2 cellular contexts compared by ENCODE assay signal in the genomic region with DNA sequence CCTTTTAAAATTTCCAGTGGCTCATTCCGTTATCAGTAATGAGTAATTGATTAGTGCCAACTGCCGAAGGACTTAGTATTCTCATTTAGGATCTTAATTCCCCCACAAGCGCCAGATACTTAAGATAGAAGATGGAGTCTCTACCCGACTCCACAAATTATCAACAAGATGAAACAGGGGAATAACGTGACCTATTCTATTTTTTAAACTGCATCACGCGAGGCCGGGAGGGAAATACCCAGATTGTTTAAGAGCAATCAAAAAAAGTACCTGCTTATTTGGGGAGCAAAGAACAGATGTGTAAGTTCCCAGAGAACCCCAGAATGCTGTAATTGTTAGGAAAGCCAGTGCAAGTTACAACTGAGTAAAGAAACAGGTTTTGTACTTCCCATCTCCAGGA.
TF ChIP-seq lines count a peak whose summit lies in the region.

No MANE protein-coding gene starts in this region.

TF ChIP-seq in HEK293, 187 proteins besides CTCF, POLR2A, EP300 and RAD21:
- TF ChIP-seq, protein P1, sequence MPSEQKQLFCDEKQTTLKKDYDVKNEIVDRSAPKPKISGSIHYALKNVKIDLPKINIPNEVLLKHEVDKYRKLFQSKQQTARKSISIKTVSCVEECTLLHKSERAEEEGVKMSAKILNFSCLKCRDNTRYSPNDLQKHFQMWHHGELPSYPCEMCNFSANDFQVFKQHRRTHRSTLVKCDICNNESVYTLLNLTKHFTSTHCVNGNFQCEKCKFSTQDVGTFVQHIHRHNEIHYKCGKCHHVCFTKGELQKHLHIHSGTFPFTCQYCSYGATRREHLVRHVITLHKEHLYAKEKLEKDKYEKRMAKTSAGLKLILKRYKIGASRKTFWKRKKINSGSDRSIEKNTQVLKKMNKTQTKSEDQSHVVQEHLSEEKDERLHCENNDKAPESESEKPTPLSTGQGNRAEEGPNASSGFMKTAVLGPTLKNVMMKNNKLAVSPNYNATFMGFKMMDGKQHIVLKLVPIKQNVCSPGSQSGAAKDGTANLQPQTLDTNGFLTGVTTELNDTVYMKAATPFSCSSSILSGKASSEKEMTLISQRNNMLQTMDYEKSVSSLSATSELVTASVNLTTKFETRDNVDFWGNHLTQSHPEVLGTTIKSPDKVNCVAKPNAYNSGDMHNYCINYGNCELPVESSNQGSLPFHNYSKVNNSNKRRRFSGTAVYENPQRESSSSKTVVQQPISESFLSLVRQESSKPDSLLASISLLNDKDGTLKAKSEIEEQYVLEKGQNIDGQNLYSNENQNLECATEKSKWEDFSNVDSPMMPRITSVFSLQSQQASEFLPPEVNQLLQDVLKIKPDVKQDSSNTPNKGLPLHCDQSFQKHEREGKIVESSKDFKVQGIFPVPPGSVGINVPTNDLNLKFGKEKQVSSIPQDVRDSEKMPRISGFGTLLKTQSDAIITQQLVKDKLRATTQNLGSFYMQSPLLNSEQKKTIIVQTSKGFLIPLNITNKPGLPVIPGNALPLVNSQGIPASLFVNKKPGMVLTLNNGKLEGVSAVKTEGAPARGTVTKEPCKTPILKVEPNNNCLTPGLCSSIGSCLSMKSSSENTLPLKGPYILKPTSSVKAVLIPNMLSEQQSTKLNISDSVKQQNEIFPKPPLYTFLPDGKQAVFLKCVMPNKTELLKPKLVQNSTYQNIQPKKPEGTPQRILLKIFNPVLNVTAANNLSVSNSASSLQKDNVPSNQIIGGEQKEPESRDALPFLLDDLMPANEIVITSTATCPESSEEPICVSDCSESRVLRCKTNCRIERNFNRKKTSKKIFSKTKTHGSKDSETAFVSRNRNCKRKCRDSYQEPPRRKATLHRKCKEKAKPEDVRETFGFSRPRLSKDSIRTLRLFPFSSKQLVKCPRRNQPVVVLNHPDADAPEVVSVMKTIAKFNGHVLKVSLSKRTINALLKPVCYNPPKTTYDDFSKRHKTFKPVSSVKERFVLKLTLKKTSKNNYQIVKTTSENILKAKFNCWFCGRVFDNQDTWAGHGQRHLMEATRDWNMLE (tag by site-specific recombination; conservative IDR thresholded peaks at IDR 0.05; ENCODE audit: low read depth) = no peak
- TF ChIP-seq KLF16 (tag by site-specific recombination; IDR thresholded peaks at IDR 0.05) = no peak
- no peak for TF ChIP-seq ZBTB26 (tag by site-specific recombination; optimal IDR thresholded peaks at IDR 0.05)
- TF ChIP-seq ZNF560 (tag by site-specific recombination; IDR thresholded peaks at IDR 0.05; ENCODE audit: borderline replicate concordance) = no peak
- no peak for TF ChIP-seq ZNF175 (tag by site-specific recombination; IDR thresholded peaks at IDR 0.05)
- no peak for TF ChIP-seq ZNF626 (tag by site-specific recombination; IDR thresholded peaks at IDR 0.05)
- TF ChIP-seq ZNF239 (tag by site-specific recombination; IDR thresholded peaks at IDR 0.05) = no peak
- no peak for TF ChIP-seq GLIS1 (tag by site-specific recombination; IDR thresholded peaks at IDR 0.05)
- TF ChIP-seq ZNF133 (tag by site-specific recombination; IDR thresholded peaks at IDR 0.05) = no peak
- no peak for TF ChIP-seq ZNF398 (tag by site-specific recombination; IDR thresholded peaks at IDR 0.05)
- no peak for TF ChIP-seq ZNF214 (tag by site-specific recombination; IDR thresholded peaks at IDR 0.05; ENCODE audit: borderline replicate concordance)
- TF ChIP-seq ZNF544 (tag by site-specific recombination; IDR thresholded peaks at IDR 0.05) = no peak

TF ChIP-seq in GM12878, 131 proteins besides CTCF, POLR2A, EP300 and RAD21 (continues in another document):
- TF ChIP-seq, protein P2, sequence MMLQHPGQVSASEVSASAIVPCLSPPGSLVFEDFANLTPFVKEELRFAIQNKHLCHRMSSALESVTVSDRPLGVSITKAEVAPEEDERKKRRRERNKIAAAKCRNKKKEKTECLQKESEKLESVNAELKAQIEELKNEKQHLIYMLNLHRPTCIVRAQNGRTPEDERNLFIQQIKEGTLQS (IDR thresholded peaks at IDR 0.05; ENCODE audit: borderline replicate concordance, extremely low read depth, low read depth, low read length) = no peak
- TF ChIP-seq IKZF1 (conservative IDR thresholded peaks at IDR 0.05) = no peak; the same call in 1 of the 2 replicates
- TF ChIP-seq ATF7 (IDR thresholded peaks at IDR 0.05; ENCODE audit: low read depth) = no peak
- TF ChIP-seq, protein P3, sequence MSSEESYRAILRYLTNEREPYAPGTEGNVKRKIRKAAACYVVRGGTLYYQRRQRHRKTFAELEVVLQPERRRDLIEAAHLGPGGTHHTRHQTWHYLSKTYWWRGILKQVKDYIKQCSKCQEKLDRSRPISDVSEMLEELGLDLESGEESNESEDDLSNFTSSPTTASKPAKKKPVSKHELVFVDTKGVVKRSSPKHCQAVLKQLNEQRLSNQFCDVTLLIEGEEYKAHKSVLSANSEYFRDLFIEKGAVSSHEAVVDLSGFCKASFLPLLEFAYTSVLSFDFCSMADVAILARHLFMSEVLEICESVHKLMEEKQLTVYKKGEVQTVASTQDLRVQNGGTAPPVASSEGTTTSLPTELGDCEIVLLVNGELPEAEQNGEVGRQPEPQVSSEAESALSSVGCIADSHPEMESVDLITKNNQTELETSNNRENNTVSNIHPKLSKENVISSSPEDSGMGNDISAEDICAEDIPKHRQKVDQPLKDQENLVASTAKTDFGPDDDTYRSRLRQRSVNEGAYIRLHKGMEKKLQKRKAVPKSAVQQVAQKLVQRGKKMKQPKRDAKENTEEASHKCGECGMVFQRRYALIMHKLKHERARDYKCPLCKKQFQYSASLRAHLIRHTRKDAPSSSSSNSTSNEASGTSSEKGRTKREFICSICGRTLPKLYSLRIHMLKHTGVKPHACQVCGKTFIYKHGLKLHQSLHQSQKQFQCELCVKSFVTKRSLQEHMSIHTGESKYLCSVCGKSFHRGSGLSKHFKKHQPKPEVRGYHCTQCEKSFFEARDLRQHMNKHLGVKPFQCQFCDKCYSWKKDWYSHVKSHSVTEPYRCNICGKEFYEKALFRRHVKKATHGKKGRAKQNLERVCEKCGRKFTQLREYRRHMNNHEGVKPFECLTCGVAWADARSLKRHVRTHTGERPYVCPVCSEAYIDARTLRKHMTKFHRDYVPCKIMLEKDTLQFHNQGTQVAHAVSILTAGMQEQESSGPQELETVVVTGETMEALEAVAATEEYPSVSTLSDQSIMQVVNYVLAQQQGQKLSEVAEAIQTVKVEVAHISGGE (CRISPR knock-in tag; IDR thresholded peaks at IDR 0.05) = no peak
- no peak for TF ChIP-seq MTA2 (IDR thresholded peaks at IDR 0.05; ENCODE audit: low read depth)
- no peak for TF ChIP-seq NFYA (IDR thresholded peaks at IDR 0.05; ENCODE audit: borderline replicate concordance, low read depth, low read length)
- TF ChIP-seq SMAD5 (IDR thresholded peaks at IDR 0.05; ENCODE audit: low read depth) = no peak
- TF ChIP-seq FOXK2 (IDR thresholded peaks at IDR 0.05) = no peak
- no peak for TF ChIP-seq ZBTB33 (IDR thresholded peaks at IDR 0.05)
- no peak for TF ChIP-seq CBFB (IDR thresholded peaks at IDR 0.05; ENCODE audit: low read depth)
- no peak for TF ChIP-seq NBN (IDR thresholded peaks at IDR 0.05)
- no peak for TF ChIP-seq SREBF2 (IDR thresholded peaks at IDR 0.05; ENCODE audit: low read length)
- no peak for TF ChIP-seq SUPT20H (IDR thresholded peaks at IDR 0.05; ENCODE audit: borderline replicate concordance, control insufficient read depth, low read depth, low read length)
- no peak for TF ChIP-seq MYC (IDR thresholded peaks at IDR 0.05; ENCODE audit: insufficient read depth, insufficient read length, insufficient replicate concordance, low read length, severe bottlenecking)
- TF ChIP-seq RUNX3 (IDR thresholded peaks at IDR 0.05; ENCODE audit: low read length) = no peak; the same call in 1 of the 2 replicates
- TF ChIP-seq HCFC1 (IDR thresholded peaks at IDR 0.05; ENCODE audit: low read length) = no peak
- no peak for TF ChIP-seq ETV6 (conservative IDR thresholded peaks at IDR 0.05 in 1 of 2, IDR thresholded peaks at IDR 0.05 in 1 of 2; ENCODE audit: borderline replicate concordance in 1 of 2, low read depth in 1 of 2)
- no peak for TF ChIP-seq KLF5 (IDR thresholded peaks at IDR 0.05; ENCODE audit: partially characterized antibody)
- TF ChIP-seq, protein P4, sequence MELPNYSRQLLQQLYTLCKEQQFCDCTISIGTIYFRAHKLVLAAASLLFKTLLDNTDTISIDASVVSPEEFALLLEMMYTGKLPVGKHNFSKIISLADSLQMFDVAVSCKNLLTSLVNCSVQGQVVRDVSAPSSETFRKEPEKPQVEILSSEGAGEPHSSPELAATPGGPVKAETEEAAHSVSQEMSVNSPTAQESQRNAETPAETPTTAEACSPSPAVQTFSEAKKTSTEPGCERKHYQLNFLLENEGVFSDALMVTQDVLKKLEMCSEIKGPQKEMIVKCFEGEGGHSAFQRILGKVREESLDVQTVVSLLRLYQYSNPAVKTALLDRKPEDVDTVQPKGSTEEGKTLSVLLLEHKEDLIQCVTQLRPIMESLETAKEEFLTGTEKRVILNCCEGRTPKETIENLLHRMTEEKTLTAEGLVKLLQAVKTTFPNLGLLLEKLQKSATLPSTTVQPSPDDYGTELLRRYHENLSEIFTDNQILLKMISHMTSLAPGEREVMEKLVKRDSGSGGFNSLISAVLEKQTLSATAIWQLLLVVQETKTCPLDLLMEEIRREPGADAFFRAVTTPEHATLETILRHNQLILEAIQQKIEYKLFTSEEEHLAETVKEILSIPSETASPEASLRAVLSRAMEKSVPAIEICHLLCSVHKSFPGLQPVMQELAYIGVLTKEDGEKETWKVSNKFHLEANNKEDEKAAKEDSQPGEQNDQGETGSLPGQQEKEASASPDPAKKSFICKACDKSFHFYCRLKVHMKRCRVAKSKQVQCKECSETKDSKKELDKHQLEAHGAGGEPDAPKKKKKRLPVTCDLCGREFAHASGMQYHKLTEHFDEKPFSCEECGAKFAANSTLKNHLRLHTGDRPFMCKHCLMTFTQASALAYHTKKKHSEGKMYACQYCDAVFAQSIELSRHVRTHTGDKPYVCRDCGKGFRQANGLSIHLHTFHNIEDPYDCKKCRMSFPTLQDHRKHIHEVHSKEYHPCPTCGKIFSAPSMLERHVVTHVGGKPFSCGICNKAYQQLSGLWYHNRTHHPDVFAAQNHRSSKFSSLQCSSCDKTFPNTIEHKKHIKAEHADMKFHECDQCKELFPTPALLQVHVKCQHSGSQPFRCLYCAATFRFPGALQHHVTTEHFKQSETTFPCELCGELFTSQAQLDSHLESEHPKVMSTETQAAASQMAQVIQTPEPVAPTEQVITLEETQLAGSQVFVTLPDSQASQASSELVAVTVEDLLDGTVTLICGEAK (IDR thresholded peaks at IDR 0.05; ENCODE audit: borderline replicate concordance) = no peak
- TF ChIP-seq, protein P5, sequence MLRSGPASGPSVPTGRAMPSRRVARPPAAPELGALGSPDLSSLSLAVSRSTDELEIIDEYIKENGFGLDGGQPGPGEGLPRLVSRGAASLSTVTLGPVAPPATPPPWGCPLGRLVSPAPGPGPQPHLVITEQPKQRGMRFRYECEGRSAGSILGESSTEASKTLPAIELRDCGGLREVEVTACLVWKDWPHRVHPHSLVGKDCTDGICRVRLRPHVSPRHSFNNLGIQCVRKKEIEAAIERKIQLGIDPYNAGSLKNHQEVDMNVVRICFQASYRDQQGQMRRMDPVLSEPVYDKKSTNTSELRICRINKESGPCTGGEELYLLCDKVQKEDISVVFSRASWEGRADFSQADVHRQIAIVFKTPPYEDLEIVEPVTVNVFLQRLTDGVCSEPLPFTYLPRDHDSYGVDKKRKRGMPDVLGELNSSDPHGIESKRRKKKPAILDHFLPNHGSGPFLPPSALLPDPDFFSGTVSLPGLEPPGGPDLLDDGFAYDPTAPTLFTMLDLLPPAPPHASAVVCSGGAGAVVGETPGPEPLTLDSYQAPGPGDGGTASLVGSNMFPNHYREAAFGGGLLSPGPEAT (IDR thresholded peaks at IDR 0.05; ENCODE audit: low read depth) = peak; percentile 68
- no peak for TF ChIP-seq HDGF (IDR thresholded peaks at IDR 0.05)
- TF ChIP-seq ZNF217 (IDR thresholded peaks at IDR 0.05) = no peak
- no peak for TF ChIP-seq RBBP5 (conservative IDR thresholded peaks at IDR 0.05)
- TF ChIP-seq NKRF (conservative IDR thresholded peaks at IDR 0.05) = no peak
- TF ChIP-seq ZNF207 (IDR thresholded peaks at IDR 0.05; ENCODE audit: borderline replicate concordance) = no peak
- no peak for TF ChIP-seq ESRRA (IDR thresholded peaks at IDR 0.05; ENCODE audit: low read length)
- TF ChIP-seq FOXM1 (IDR thresholded peaks at IDR 0.05; ENCODE audit: low read depth, low read length) = peak; percentile 82; the same call in 1 of the 2 replicates
- TF ChIP-seq ZNF384 (IDR thresholded peaks at IDR 0.05; ENCODE audit: borderline replicate concordance, low read depth, low read length) = peak; percentile 41; the same call in 1 of the 2 replicates
- no peak; the same call in 1 of the 2 replicates for TF ChIP-seq BACH1 (IDR thresholded peaks at IDR 0.05; ENCODE audit: borderline replicate concordance)
- TF ChIP-seq SMC3 (IDR thresholded peaks at IDR 0.05; ENCODE audit: borderline replicate concordance, low read length) = no peak
- TF ChIP-seq SUZ12 (IDR thresholded peaks at IDR 0.05; ENCODE audit: unreplicated experiment) = no peak
- TF ChIP-seq NRF1 (conservative IDR thresholded peaks at IDR 0.05; ENCODE audit: low read depth, low read length) = no peak
